Comparison of ENCODE assay signal across 1 cellular context in genomic region chr14:94025720-94026119, GRCh38.
TF ChIP-seq lines count a peak whose summit lies in the region.

No MANE protein-coding gene starts in this region.

TF ChIP-seq in endothelial cell of umbilical vein, 7 proteins besides CTCF, POLR2A, EP300 and RAD21:
- TF ChIP-seq EZH2 (IDR thresholded peaks at IDR 0.05; ENCODE audit: borderline replicate concordance, low read depth, low read length, severe bottlenecking) (no peak), FOS (IDR thresholded peaks at IDR 0.05; ENCODE audit: borderline replicate concordance, insufficient read depth, low read length) (no peak), MYC (IDR thresholded peaks at IDR 0.05; ENCODE audit: low read depth, low read length) (no peak), POLR2AphosphoS5 (IDR thresholded peaks at IDR 0.05; ENCODE audit: insufficient read depth, low read depth, low read length) (no peak), JUN (IDR thresholded peaks at IDR 0.05; ENCODE audit: borderline replicate concordance, insufficient read depth, insufficient read length, low read depth) (no peak), GATA2 (IDR thresholded peaks at IDR 0.05; ENCODE audit: insufficient read depth, insufficient read length, low read depth, low read length) (no peak), MAX (IDR thresholded peaks at IDR 0.05; ENCODE audit: insufficient read depth, insufficient read length) (no peak)
TF ChIP-seq in endothelial cell of umbilical vein: peak in this region for 0.
